In the genomic region with DNA sequence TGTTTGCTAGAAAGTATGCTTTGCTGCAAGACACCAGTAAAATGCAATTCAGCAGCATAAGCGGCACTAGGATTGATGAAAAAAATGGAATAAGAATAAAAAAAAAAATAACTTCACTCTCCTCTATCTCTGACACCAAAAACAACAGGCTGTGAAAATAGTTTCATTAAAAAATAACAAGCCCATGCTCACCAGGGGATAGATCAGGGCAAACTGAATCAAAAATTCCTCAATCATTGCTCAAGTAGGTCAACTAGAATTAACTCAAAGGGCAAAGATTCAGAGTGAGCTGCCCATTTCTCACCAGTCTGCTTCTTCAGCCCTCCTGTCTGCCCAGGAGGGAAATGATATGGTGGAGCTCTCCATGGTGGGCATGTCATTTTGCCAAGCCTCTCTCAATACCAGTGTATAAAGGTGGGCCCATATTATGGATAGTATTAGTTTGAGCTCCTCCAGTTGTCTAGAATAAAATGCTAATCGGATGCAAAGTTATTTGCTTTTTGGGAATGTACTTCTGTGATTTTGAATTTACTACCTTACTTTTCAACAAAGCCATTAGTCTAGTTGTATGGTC, we compare ENCODE assay signal across 23 cellular contexts.
"Had no signal": no experiment of that assay in that cellular context is flagged by ENCODE, and none has a peak within 500 bp of the region (broad histone marks: within the 10 kb centered on the region; RNA-seq: fewer than 3 reads in every experiment).

No MANE protein-coding gene starts in this region.

- H3K4me3 ChIP-seq: ascending aorta, esophagus muscularis mucosa, heart right ventricle, right lobe of liver, skin epidermis, stomach, suprapubic skin, transverse colon had no signal

- DNase-seq: activated CD4-positive, alpha-beta memory T cell treated with anti-CD3 and anti-CD28 coated beads, Interleukin-2, amount 10 ng/mL, durations not matched to agents 7 days and 5 days; activated CD4-positive, alpha-beta T cell treated with anti-CD3 and anti-CD28 coated beads for 1 hour; activated CD4-positive, alpha-beta T cell treated with anti-CD3 and anti-CD28 coated beads, Interleukin-2, amount 10 ng/mL, durations not matched to agents 7 days and 5 days; activated CD8-positive, alpha-beta memory T cell treated with anti-CD3 and anti-CD28 coated beads, Interleukin-2, amount 50 U/mL, for 48 hours; activated gamma-delta T cell; activated naive CD4-positive, alpha-beta T cell treated with anti-CD3 and anti-CD28 coated beads, Interleukin-2, amount 10 ng/mL, durations not matched to agents 7 days and 5 days; activated naive CD8-positive, alpha-beta T cell treated with anti-CD3 and anti-CD28 coated beads, Interleukin-2, amount 10 ng/mL, durations not matched to agents 7 days and 5 days; activated T-cell treated with anti-CD3 and anti-CD28 coated beads, Interleukin-2, amount 50 U/mL, for 24 hours; brain microvascular endothelial cell; foreskin keratinocyte; heart right ventricle; natural killer cell; right lobe of liver; stimulated activated CD4-positive, alpha-beta T cell treated with anti-CD3 and anti-CD28 coated beads, Interleukin-1b, Interleukin-23, amount 100 ng/mL, for 48 hours; stimulated activated naive B cell treated with anti-CD40 and anti-IgM and Interleukin-4, amounts not matched to agents 10 μg/mL and 1 μg/mL and 100 μg/mL, for 72 hours; stomach; T-helper 2 cell; transverse colon had no signal

- ATAC-seq: foreskin keratinocyte; heart right ventricle; natural killer cell; right lobe of liver; stimulated activated naive B cell treated with anti-CD40 and anti-IgM and Interleukin-4, amounts not matched to agents 10 μg/mL and 1 μg/mL and 100 μg/mL, for 72 hours; WTC11 had no signal
